In the genomic region with DNA sequence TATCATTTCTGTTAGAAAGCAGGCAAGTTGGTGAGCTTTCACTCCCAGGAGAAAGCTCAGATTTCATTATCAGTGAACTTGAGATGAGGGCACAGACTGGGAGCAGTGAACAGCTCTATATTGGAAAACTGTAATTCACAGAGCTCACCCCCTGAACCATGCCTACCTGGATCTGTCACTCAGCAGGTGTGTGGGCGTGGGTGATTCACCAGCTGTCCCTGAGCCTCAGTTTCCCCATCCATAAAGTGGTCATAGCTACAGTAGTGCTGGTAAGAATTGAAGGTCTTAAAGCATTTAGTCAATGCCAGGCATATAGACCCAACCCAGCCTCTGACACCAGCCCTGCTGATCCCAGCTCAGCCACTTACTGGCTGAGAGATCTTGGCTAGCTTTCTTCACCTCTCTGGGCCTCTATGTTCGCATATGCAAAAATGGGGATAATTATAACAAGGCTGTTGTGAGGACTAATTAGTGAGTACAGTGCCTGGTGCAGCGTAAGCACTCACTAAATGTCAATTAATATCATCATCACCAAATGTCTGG, we compare ENCODE assay signal across 14 cellular contexts. TPM values are rescaled to one million over a fixed set of nuclear protein-coding genes. Genes with fewer than 3 reads are reported as not detected.
DNase-seq lines count a peak whose midpoint lies in the region; ATAC-seq, FAIRE-seq and TF ChIP-seq lines count a peak whose summit lies in the region.
"Had no signal": no experiment of that assay in that cellular context is flagged by ENCODE, and none has a peak within 500 bp of the region (broad histone marks: within the 10 kb centered on the region; RNA-seq: fewer than 3 reads in every experiment).

No MANE protein-coding gene starts in this region.

- ATAC-seq in activated CD8-positive, alpha-beta memory T cell treated with anti-CD3 and anti-CD28 coated beads, Interleukin-2, amount 10 ng/mL, durations not matched to agents 7 days and 5 days, result peak; percentile 18
- ATAC-seq in Panc1 (peak; percentile 23; the same call in 1 of the 2 replicates), lower lobe of right lung (no peak), aorta (ENCODE audit: low FRiP score) (no peak)

- no peak overlapping the region for H3K4me3 Mint-ChIP-seq in activated CD8-positive, alpha-beta memory T cell treated with anti-CD3 and anti-CD28 coated beads, Interleukin-2, amount 10 ng/mL, durations not matched to agents 7 days and 5 days
- H3K4me3 Mint-ChIP-seq: activated B cell treated with CpG ODN at 0.5 μM for 24 hours; activated T-cell treated with anti-CD3 and anti-CD28 coated beads, Interleukin-2, amount 50 U/mL, for 4 hours; neural crest cell had no signal

- peaks cover 7% of the 10 kb centered on the region for H3K4me1 Mint-ChIP-seq in activated CD8-positive, alpha-beta memory T cell treated with anti-CD3 and anti-CD28 coated beads, Interleukin-2, amount 10 ng/mL, durations not matched to agents 7 days and 5 days

- TF ChIP-seq POLR2A in testis (IDR thresholded peaks at IDR 0.05) (no peak), GM12892 (IDR thresholded peaks at IDR 0.05; ENCODE audit: low read depth, low read length) (no peak), prostate gland (IDR thresholded peaks at IDR 0.05) (no peak)

- CTCF ChIA-PET in activated CD8-positive, alpha-beta memory T cell treated with anti-CD3 and anti-CD28 coated beads, Interleukin-2, amount 10 ng/mL, durations not matched to agents 7 days and 5 days (lab: Charles Lee), result interaction anchor here (0.6 to 4.1 kb wide), 17 partner anchors 9 to 545 kb away, joined by 3 to 24 read pairs (median 3); a partner anchor contains a TSS
- CTCF ChIA-PET in Panc1 (lab: Charles Lee), result interaction anchor here (0.6 to 1.8 kb wide), 8 partner anchors 25 to 773 kb away, joined by 3 to 13 read pairs (median 4); no protein-coding TSS in a partner anchor

- no peaks in the 10 kb centered on the region for H3K9me3 Mint-ChIP-seq in activated CD8-positive, alpha-beta memory T cell treated with anti-CD3 and anti-CD28 coated beads, Interleukin-2, amount 10 ng/mL, durations not matched to agents 7 days and 5 days (ENCODE audit: low read depth)
- H3K9me3 Mint-ChIP-seq: activated B cell treated with CpG ODN at 0.5 μM for 24 hours; activated T-cell treated with anti-CD3 and anti-CD28 coated beads, Interleukin-2, amount 50 U/mL, for 4 hours; neural crest cell had no signal

- H3K27me3 Mint-ChIP-seq in activated CD8-positive, alpha-beta memory T cell treated with anti-CD3 and anti-CD28 coated beads, Interleukin-2, amount 10 ng/mL, durations not matched to agents 7 days and 5 days, result peaks cover 32% of the 10 kb centered on the region

- BruUV-seq in Panc1 (replicated peaks; lab: Mats Ljungman, UMichigan), result no TSS peak

- H3K4me1 ChIP-seq in Panc1 (ENCODE audit: control insufficient read depth, insufficient read depth, low read length), result no peaks in the 10 kb centered on the region
- peaks cover 23% of the 10 kb centered on the region for H3K4me1 ChIP-seq in lower lobe of right lung
- no peaks in the 10 kb centered on the region for H3K4me1 ChIP-seq in aorta (ENCODE audit: control insufficient read depth in 1 of 2, insufficient read depth in 2 of 2, low read length in 2 of 2)
- peaks cover 5% of the 10 kb centered on the region for H3K4me1 ChIP-seq in testis
- no peaks in the 10 kb centered on the region for H3K4me1 ChIP-seq in prostate gland (replicated peaks)
- H3K4me1 ChIP-seq: Caco-2 had no signal

- H3K27ac ChIP-seq in Panc1 (ENCODE audit: low read length) (no peak overlapping the region), lower lobe of right lung (no peak overlapping the region), aorta (ENCODE audit: low read depth in 1 of 2, low read length in 2 of 2) (no peak overlapping the region), testis (no peak overlapping the region), prostate gland (no peak overlapping the region)
- H3K27ac ChIP-seq: thyroid gland had no signal

- H3K27ac Mint-ChIP-seq in activated CD8-positive, alpha-beta memory T cell treated with anti-CD3 and anti-CD28 coated beads, Interleukin-2, amount 10 ng/mL, durations not matched to agents 7 days and 5 days, result no peak overlapping the region
- H3K27ac Mint-ChIP-seq: activated B cell treated with CpG ODN at 0.5 μM for 24 hours had no signal

- peak; percentile 34 for DNase-seq in activated CD8-positive, alpha-beta memory T cell treated with anti-CD3 and anti-CD28 coated beads, Interleukin-2, amount 10 ng/mL, durations not matched to agents 7 days and 5 days
- no peak for DNase-seq in activated CD8-positive, alpha-beta memory T cell treated with anti-CD3 and anti-CD28 coated beads for 24 hours
- DNase-seq in Panc1 (ENCODE audit: low read depth, low spot score), result no peak
- peak; percentile 7 for DNase-seq in lower lobe of right lung
- DNase-seq in aorta, result peak; percentile 21 to 27
- no peak for DNase-seq in testis
- DNase-seq in GM12892 (ENCODE audit: insufficient read length), result no peak
- DNase-seq in prostate gland (ENCODE audit: low spot score), result no peak

- POLR2A ChIA-PET in Panc1 (lab: Charles Lee), result interaction anchor here (0.6 kb wide), 1 partner anchor 283 kb away, joined by 7 read pairs; no protein-coding TSS in a partner anchor

- no peaks in the 10 kb centered on the region for H3K36me3 Mint-ChIP-seq in activated CD8-positive, alpha-beta memory T cell treated with anti-CD3 and anti-CD28 coated beads, Interleukin-2, amount 10 ng/mL, durations not matched to agents 7 days and 5 days

- peaks cover 2% of the 10 kb centered on the region; the same call in 1 of the 2 replicates for H3K27me3 ChIP-seq in Panc1 (ENCODE audit: control insufficient read depth, insufficient read depth, low read length)
- H3K27me3 ChIP-seq in lower lobe of right lung (ENCODE audit: low read depth), result peaks cover 37% of the 10 kb centered on the region
- no peaks in the 10 kb centered on the region for H3K27me3 ChIP-seq in aorta (ENCODE audit: control insufficient read depth in 1 of 2, insufficient read depth in 2 of 2, low read length in 1 of 2)
- H3K27me3 ChIP-seq in testis, result no peaks in the 10 kb centered on the region
- H3K27me3 ChIP-seq in prostate gland (replicated peaks; ENCODE audit: insufficient read depth), result no peaks in the 10 kb centered on the region
- H3K27me3 ChIP-seq: thyroid gland had no signal

- H3K36me3 ChIP-seq in Panc1 (ENCODE audit: control insufficient read depth, insufficient read depth, low read length) (no peaks in the 10 kb centered on the region), lower lobe of right lung (no peaks in the 10 kb centered on the region), aorta (ENCODE audit: control insufficient read depth in 1 of 2, insufficient read depth in 2 of 2, low read length in 1 of 2) (no peaks in the 10 kb centered on the region), testis (ENCODE audit: low read depth, missing control alignments) (no peaks in the 10 kb centered on the region), prostate gland (no peaks in the 10 kb centered on the region)

- in situ Hi-C loops in Panc1 (cut with HindIII; ENCODE audit: low pct_unique_long_range_greater_than_20kb, low sequenced_read_pairs), result no loop called here

- FAIRE-seq in GM12892 (lab: Jason Lieb, UNC), result no peak
- FAIRE-seq: endometrium had no signal

- 61% methylated on average over 3 of the region's 3 CpGs for WGBS in aorta, 2 donors
- 71 to 74% methylated on average over 2 to 3 of the region's 3 CpGs for WGBS in testis, 2 donors
- 66% methylated on average over 3 of the region's 3 CpGs for WGBS in prostate gland

- H3K4me3 ChIP-seq in Panc1 (ENCODE audit: low read depth in 2 of 2, low read length in 2 of 2), result no peak overlapping the region
- H3K4me3 ChIP-seq in lower lobe of right lung, result no peak overlapping the region
- no peak overlapping the region for H3K4me3 ChIP-seq in aorta (ENCODE audit: low read length in 2 of 2)
- no peak overlapping the region for H3K4me3 ChIP-seq in testis
- no peak overlapping the region for H3K4me3 ChIP-seq in prostate gland
- H3K4me3 ChIP-seq: thyroid gland had no signal

- H3K9me3 ChIP-seq in Panc1 (ENCODE audit: control insufficient read depth, insufficient read depth, low read depth, low read length) (no peaks in the 10 kb centered on the region), lower lobe of right lung (no peaks in the 10 kb centered on the region), aorta (ENCODE audit: control insufficient read depth, low read length) (no peaks in the 10 kb centered on the region), testis (no peaks in the 10 kb centered on the region), prostate gland (no peaks in the 10 kb centered on the region)
- H3K9me3 ChIP-seq: Caco-2, thyroid gland had no signal

- no peak for TF ChIP-seq CTCF in Panc1 (IDR thresholded peaks at IDR 0.05)
- no peak for TF ChIP-seq CTCF in lower lobe of right lung (IDR thresholded peaks at IDR 0.05)
- no peak for TF ChIP-seq CTCF in testis (IDR thresholded peaks at IDR 0.05)
- TF ChIP-seq CTCF in prostate gland (IDR thresholded peaks at IDR 0.05), result no peak

- intact Hi-C loops in Panc1 (cut with micrococcal nuclease; ENCODE audit: unreplicated experiment), result loop anchor here (10.0 kb wide), 1 partner anchor 280 kb away; no protein-coding TSS in a partner anchor
- intact Hi-C loops in lower lobe of right lung (cut with DNase I), result loop anchor here (10.0 kb wide), 1 partner anchor 280 kb away; no protein-coding TSS in a partner anchor
- intact Hi-C loops in aorta (cut with DNase I), result loop anchor here (2.0 to 10.0 kb wide), 5 partner anchors 70 to 284 kb away; no protein-coding TSS in a partner anchor
- intact Hi-C loops in testis (cut with DNase I; ENCODE audit: low total_unique reads), result no loop called here
- intact Hi-C loops in prostate gland (cut with DNase I), result loop anchor here (2.0 to 10.0 kb wide), 3 partner anchors 118 to 284 kb away; no protein-coding TSS in a partner anchor

RNA-seq across cellular contexts. Expression of a gene that starts 10.6 kb away (rescaled TPM):
- under 1 TPM in 1 of 2 experiments, not detected in 1; 0.35 TPM for total RNA-seq in activated CD8-positive, alpha-beta memory T cell treated with anti-CD3 and anti-CD28 coated beads, Interleukin-2, amount 10 ng/mL, durations not matched to agents 7 days and 5 days
- total RNA-seq in Panc1 (2021; ENCODE audit: unreplicated experiment) (not detected), lower lobe of right lung (4.6 TPM), aorta (10 to 100 TPM; 11.0 to 15.2 TPM), testis (10 to 100 TPM in 1 of 2 donors, 1 to 10 TPM in 1; 6.2 to 10.6 TPM), prostate gland (1 to 10 TPM in 1 of 2 donors, under 1 TPM in 1; 0.32 to 4.4 TPM)
- 0.08 TPM for polyA plus RNA-seq in Panc1 (2012; ENCODE audit: insufficient read length)
- polyA plus RNA-seq in aorta (10 to 100 TPM in 1 of 2 donors, 1 to 10 TPM in 1; 6.0 to 31.0 TPM), testis (ENCODE audit: insufficient read depth, low read depth, low replicate concordance) (17.1 TPM)
- not detected for polyA plus RNA-seq in GM12892 (2012; ENCODE audit: missing spikeins)
- total RNA-seq: activated B cell treated with CpG ODN at 0.5 μM for 24 hours, Caco-2 had no signal

Comparison
In these comparisons a context has a peak if more than half of its experiments do, and no peak if none do; other contexts are left out.
1. DNase-seq: peak in activated CD8-positive, alpha-beta memory T cell treated with anti-CD3 and anti-CD28 coated beads, Interleukin-2, amount 10 ng/mL, durations not matched to agents 7 days and 5 days (single experiment), lower lobe of right lung (single experiment) and aorta (2 of 2); none in activated CD8-positive, alpha-beta memory T cell treated with anti-CD3 and anti-CD28 coated beads for 24 hours (single experiment), Panc1 (single experiment), testis (single experiment), GM12892 (single experiment) and prostate gland (single experiment).
2. ATAC-seq: peak in activated CD8-positive, alpha-beta memory T cell treated with anti-CD3 and anti-CD28 coated beads, Interleukin-2, amount 10 ng/mL, durations not matched to agents 7 days and 5 days (single experiment) and Panc1 (single experiment); none in lower lobe of right lung (0 of 2) and aorta (single experiment).